Comparison of ENCODE assay signal across 14 cellular contexts in genomic region chr2:25098558-25099486, GRCh38. TPM values are rescaled to one million over a fixed set of nuclear protein-coding genes. Genes with fewer than 3 reads are reported as not detected.
DNase-seq lines count a peak whose midpoint lies in the region; ATAC-seq, FAIRE-seq and TF ChIP-seq lines count a peak whose summit lies in the region.
"Had no signal": no experiment of that assay in that cellular context is flagged by ENCODE, and none has a peak within 500 bp of the region (broad histone marks: within the 10 kb centered on the region; RNA-seq: fewer than 3 reads in every experiment).

No MANE protein-coding gene starts in this region.

- H3K36me3 Mint-ChIP-seq in Calu3 (ENCODE audit: insufficient read depth, unreplicated experiment) = no peaks in the 10 kb centered on the region
- H3K36me3 Mint-ChIP-seq in activated T-cell treated with anti-CD3 and anti-CD28 coated beads, Interleukin-2, amount 50 U/mL, for 4 hours (ENCODE audit: insufficient read depth) = no peaks in the 10 kb centered on the region

- POLR2A ChIA-PET in HEK293 (lab: Yijun Ruan, JAX) = no interaction called here

- H3K27ac Mint-ChIP-seq in Calu3 (ENCODE audit: unreplicated experiment) = no peak overlapping the region
- H3K27ac Mint-ChIP-seq: T-helper 2 cell treated with Interferon-gamma antibody and Interleukin-4, amounts not matched to agents 5 μg/mL and 100 μg/mL, for 36 hours had no signal

- 58 to 80% (median 78%) methylated on average over 8 of the region's 8 CpGs for WGBS in small intestine, 3 donors

- TF ChIP-seq CTCF in HEK293 (tag by site-specific recombination; IDR thresholded peaks at IDR 0.05) (no peak), Calu3 (IDR thresholded peaks at IDR 0.05; ENCODE audit: unreplicated experiment) (no peak)

- FAIRE-seq in small intestine (lab: Jason Lieb, UNC) = no peak

- H3K27me3 Mint-ChIP-seq in Calu3 (ENCODE audit: unreplicated experiment) = peaks cover 62% of the 10 kb centered on the region
- peaks cover 2% of the 10 kb centered on the region for H3K27me3 Mint-ChIP-seq in activated T-cell treated with anti-CD3 and anti-CD28 coated beads, Interleukin-2, amount 50 U/mL, for 4 hours (ENCODE audit: low read depth)

- H3K4me3 ChIP-seq in HEK293 (ENCODE audit: low read depth, low read length) (no peak overlapping the region), small intestine (ENCODE audit: low read depth in 1 of 2, low read length in 2 of 2) (no peak overlapping the region)
- H3K4me3 ChIP-seq: upper lobe of left lung had no signal

- H3K4me1 ChIP-seq in HEK293 (ENCODE audit: control insufficient read depth, insufficient read depth, low read length) (no peaks in the 10 kb centered on the region), small intestine (ENCODE audit: control insufficient read depth in 2 of 2, insufficient read depth in 1 of 2, low read depth in 1 of 2, low read length in 1 of 2) (no peaks in the 10 kb centered on the region)

- H3K27me3 ChIP-seq in small intestine (ENCODE audit: control insufficient read depth in 2 of 2, insufficient read depth in 2 of 2, low read length in 2 of 2) = no peaks in the 10 kb centered on the region
- H3K27me3 ChIP-seq: upper lobe of left lung had no signal

- H3K9me3 Mint-ChIP-seq in Calu3 (ENCODE audit: low read depth, unreplicated experiment) = no peaks in the 10 kb centered on the region
- peaks cover 3% of the 10 kb centered on the region for H3K9me3 Mint-ChIP-seq in activated T-cell treated with anti-CD3 and anti-CD28 coated beads, Interleukin-2, amount 50 U/mL, for 4 hours

- no peaks in the 10 kb centered on the region for H3K4me1 Mint-ChIP-seq in Calu3 (ENCODE audit: low read depth, unreplicated experiment)
- peaks cover 8% of the 10 kb centered on the region for H3K4me1 Mint-ChIP-seq in activated T-cell treated with anti-CD3 and anti-CD28 coated beads, Interleukin-2, amount 50 U/mL, for 4 hours (ENCODE audit: low read depth)

- H3K9me3 ChIP-seq in HEK293 (ENCODE audit: control insufficient read depth, insufficient read depth, low read depth, low read length) (no peaks in the 10 kb centered on the region), small intestine (ENCODE audit: control insufficient read depth, low read depth) (no peaks in the 10 kb centered on the region)
- H3K9me3 ChIP-seq: upper lobe of left lung had no signal

- intact Hi-C loops in Calu3 (cut with micrococcal nuclease; ENCODE audit: unreplicated experiment) = no loop called here

- DNase-seq in cerebellum (ENCODE audit: low spot score) (peak; percentile 88), kidney tubule cell (ENCODE audit: low spot score) (peak; percentile 17), small intestine (peak; percentile 8), T-helper 9 cell (no peak), Calu3 (no peak)
- DNase-seq in activated T-cell treated with anti-CD3 and anti-CD28 coated beads, Interleukin-2, amount 50 U/mL, for 4 hours = no peak
- DNase-seq: activated T-cell treated with anti-CD3 and anti-CD28 coated beads, Interleukin-2, amount 50 U/mL, for 48 hours; left colon; NCI-H510A; stimulated activated CD4-positive, alpha-beta T cell treated with anti-CD3 and anti-CD28 coated beads, Interleukin-1b, Interleukin-23, amount 100 ng/mL, for 48 hours; upper lobe of left lung had no signal

- H3K4me3 Mint-ChIP-seq in Calu3 (ENCODE audit: low read depth, unreplicated experiment) = no peak overlapping the region
- no peak overlapping the region for H3K4me3 Mint-ChIP-seq in activated T-cell treated with anti-CD3 and anti-CD28 coated beads, Interleukin-2, amount 50 U/mL, for 4 hours
- H3K4me3 Mint-ChIP-seq: T-helper 2 cell treated with Interferon-gamma antibody and Interleukin-4, amounts not matched to agents 5 μg/mL and 100 μg/mL, for 36 hours had no signal

- CTCF ChIA-PET in HEK293 (lab: Yijun Ruan, JAX) (interaction anchor here (0.7 kb wide), 1 partner anchor 146 kb away, joined by 3 read pairs; no protein-coding TSS in a partner anchor), Calu3 (lab: Charles Lee) (no interaction called here)

- BruUV-seq in Calu3 (replicated peaks; lab: Mats Ljungman, UMichigan) = no TSS peak

- ATAC-seq in GM19324 (IDR thresholded peaks at IDR 0.05; ENCODE audit: low FRiP score, unreplicated experiment) = no peak
- no peak for ATAC-seq in activated T-cell treated with anti-CD3 and anti-CD28 coated beads, Interleukin-2, amount 50 U/mL, for 4 hours
- ATAC-seq: left colon had no signal

- H3K27ac ChIP-seq in HEK293 (ENCODE audit: extremely low read depth, low read depth, low read length) (no peak overlapping the region), small intestine (ENCODE audit: low read depth in 1 of 2, low read length in 1 of 2) (peak overlapping the region in 1 of 2 donors; percentile 52)

- H3K36me3 ChIP-seq in HEK293 (ENCODE audit: control insufficient read depth in 2 of 2, insufficient read depth in 1 of 2, low read length in 2 of 2) (no peaks in the 10 kb centered on the region; a peak in 1 of 3 replicates), small intestine (ENCODE audit: control insufficient read depth in 2 of 2, insufficient read depth in 2 of 2, low read length in 2 of 2) (no peaks in the 10 kb centered on the region)
- H3K36me3 ChIP-seq: upper lobe of left lung had no signal

TF ChIP-seq in HEK293, 187 proteins besides CTCF, POLR2A, EP300 and RAD21:
- TF ChIP-seq PRDM1 (tag by site-specific recombination; IDR thresholded peaks at IDR 0.05) (peak; percentile 76), ZNF792 (tag by site-specific recombination; IDR thresholded peaks at IDR 0.05) (no peak)

RNA-seq across cellular contexts. Expression of gene EFR3B, which starts 56.9 kb away (rescaled TPM):
- total RNA-seq in cerebellum (31.9 TPM), Calu3 (2022) (0.10 and 0.17 TPM in 2 replicates)
- under 1 TPM in 1 of 3 donors, not detected in 2; 0.88 TPM for polyA plus RNA-seq in small intestine
- total RNA-seq in activated T-cell treated with anti-CD3 and anti-CD28 coated beads, Interleukin-2, amount 50 U/mL, for 4 hours = under 1 TPM; 0.37 to 0.56 (median 0.54) TPM

Comparison
In these comparisons a context has a peak if more than half of its experiments do, and no peak if none do; other contexts are left out.
1. DNase-seq: peak in cerebellum (single experiment), kidney tubule cell (single experiment) and small intestine (single experiment); none in T-helper 9 cell (single experiment), Calu3 (single experiment) and activated T-cell treated with anti-CD3 and anti-CD28 coated beads, Interleukin-2, amount 50 U/mL, for 4 hours (single experiment).
2. RNA of gene EFR3B, which starts 56.9 kb away (total RNA-seq): 31.9 TPM in cerebellum (single experiment); 0.37 to 0.56 TPM in activated T-cell treated with anti-CD3 and anti-CD28 coated beads, Interleukin-2, amount 50 U/mL, for 4 hours and 0.10 to 0.17 TPM in Calu3; every median in the first group is over 10 times any median in the second.